Comparison of ENCODE assay signal across 7 cellular contexts in genomic region chr13:27171830-27172494, GRCh38. TPM values are rescaled to one million over a fixed set of nuclear protein-coding genes. Genes with fewer than 3 reads are reported as not detected.
DNase-seq lines count a peak whose midpoint lies in the region; ATAC-seq and TF ChIP-seq lines count a peak whose summit lies in the region.

No MANE protein-coding gene starts in this region.

- H3K9me2 ChIP-seq in hepatocyte (replicated peaks; ENCODE audit: insufficient read depth): no peaks in the 10 kb centered on the region

- no peaks in the 10 kb centered on the region for H3K36me3 ChIP-seq in hepatocyte (replicated peaks; ENCODE audit: insufficient read depth, low read depth)

- ATAC-seq in GM18502 (IDR thresholded peaks at IDR 0.05; ENCODE audit: poor library complexity, unreplicated experiment): peak; percentile 73
- ATAC-seq in HG02840 (IDR thresholded peaks at IDR 0.05; ENCODE audit: low FRiP score, unreplicated experiment): peak; percentile 67

- peaks cover 40% of the 10 kb centered on the region for H3K79me2 ChIP-seq in hepatocyte

- peak overlapping the region; percentile 46 for H2AFZ ChIP-seq in hepatocyte

- 1% methylated on average over 25 of the region's 73 CpGs for WGBS in hepatocyte (ENCODE audit: low lambda C conversion rate, missing lambda C conversion rate)

- H3K4me1 ChIP-seq in hepatocyte (ENCODE audit: insufficient read depth): peaks cover 21% of the 10 kb centered on the region

- H3K27me3 ChIP-seq in hepatocyte: no peaks in the 10 kb centered on the region

- DNase-seq in NCI-H1694 (lab: John Stamatoyannopoulos, UW): peak; percentile 36
- DNase-seq in T-helper 9 cell: peak; percentile 89
- DNase-seq in astrocyte of the cerebellum (ENCODE audit: low read depth): peak; percentile 68
- peak; percentile 97 for DNase-seq in hepatocyte (ENCODE audit: low spot score)
- DNase-seq in retinal pigment epithelial cell (ENCODE audit: low read depth): peak; percentile 65

- H3K4me3 ChIP-seq in astrocyte of the cerebellum (ENCODE audit: low read depth, low read length) (peak overlapping the region; percentile 70), hepatocyte (peak overlapping the region; percentile 65), retinal pigment epithelial cell (ENCODE audit: low read length) (peak overlapping the region; percentile 68)

- peaks cover 35% of the 10 kb centered on the region for H4K20me1 ChIP-seq in hepatocyte (ENCODE audit: insufficient read depth, poor library complexity, severe bottlenecking)

- peak overlapping the region; percentile 89 for H3K27ac ChIP-seq in hepatocyte

- in situ Hi-C loops in astrocyte of the cerebellum (cut with HindIII; ENCODE audit: low sequenced_read_pairs): no loop called here

- no peak for TF ChIP-seq CTCF in astrocyte of the cerebellum (IDR thresholded peaks at IDR 0.05; ENCODE audit: low read depth, low read length, missing control alignments)
- TF ChIP-seq CTCF in hepatocyte (IDR thresholded peaks at IDR 0.05; ENCODE audit: poor library complexity): peak; percentile 14
- no peak for TF ChIP-seq CTCF in retinal pigment epithelial cell (conservative IDR thresholded peaks at IDR 0.05; ENCODE audit: low read depth, low read length)

- no peaks in the 10 kb centered on the region for H3K9me3 ChIP-seq in hepatocyte (ENCODE audit: low read depth)

- peak overlapping the region; percentile 81 for H3K4me2 ChIP-seq in hepatocyte

RNA-seq across cellular contexts. Expression of gene USP12, which starts 0.4 kb away (rescaled TPM):
- 26.4 and 33.7 TPM in 2 replicates for total RNA-seq in hepatocyte
- 15.4 and 17.5 TPM in 2 replicates for polyA plus RNA-seq in hepatocyte

Comparison
In these comparisons a context has a peak if more than half of its experiments do, and no peak if none do; other contexts are left out.
1. Peak in every context shown above with its lines: DNase-seq, ATAC-seq, H3K4me3 ChIP-seq and H3K27ac ChIP-seq.
2. DNase-seq: peak in every context shown above with its lines; median percentile 97 in hepatocyte; 89 in T-helper 9 cell; 68 in astrocyte of the cerebellum; 65 in retinal pigment epithelial cell; 36 in NCI-H1694.